ENCODE assay signal across 8 cellular contexts in the genomic region with DNA sequence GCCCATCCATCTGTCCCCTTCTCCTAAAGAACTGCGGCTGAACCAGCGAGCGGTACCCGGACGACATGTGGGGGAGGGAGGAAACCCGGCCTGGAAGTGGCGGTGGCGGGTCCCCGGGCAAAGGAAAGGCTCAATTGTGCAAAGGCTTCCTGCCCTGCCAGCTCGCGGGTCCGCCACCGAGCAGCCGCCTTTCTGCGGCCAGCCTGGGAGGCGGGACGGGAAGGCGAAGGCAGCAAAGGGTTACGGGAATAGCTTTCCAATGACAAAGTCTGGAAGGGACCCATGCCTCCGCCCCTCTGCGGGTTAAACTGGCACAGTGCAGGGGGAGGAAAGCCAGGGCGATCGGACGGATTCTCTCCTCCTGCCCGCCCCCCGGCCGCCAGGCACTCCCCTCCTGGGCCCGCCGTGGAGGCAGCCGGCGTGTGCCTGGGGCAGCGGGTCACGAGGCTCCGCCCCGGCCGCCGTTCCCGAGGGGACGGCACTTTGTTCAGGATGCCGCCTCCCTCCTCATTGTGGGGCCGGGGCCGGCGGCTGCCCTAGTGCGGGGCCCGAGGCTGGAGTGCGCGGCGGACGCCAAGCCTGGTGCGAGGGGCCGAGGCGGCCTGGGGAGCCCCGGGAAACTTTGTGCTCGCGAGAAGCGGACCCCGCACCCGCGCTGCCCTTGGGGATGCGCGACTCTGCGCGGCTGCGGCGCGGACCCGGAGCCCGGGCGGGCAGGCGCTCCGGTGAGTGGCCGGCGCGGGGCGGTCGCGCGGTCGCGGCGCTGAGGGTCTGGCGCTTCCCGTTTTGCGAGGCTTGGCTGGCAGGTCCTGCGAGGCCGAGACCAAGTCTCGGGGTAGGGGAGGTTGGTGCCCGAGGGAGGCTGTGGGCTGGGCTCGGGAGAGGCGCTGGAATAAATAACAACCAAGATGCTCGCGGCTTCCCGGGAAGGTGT. TPM values are rescaled to one million over a fixed set of nuclear protein-coding genes. Genes with fewer than 3 reads are reported as not detected.
DNase-seq lines count a peak whose midpoint lies in the region; ATAC-seq, FAIRE-seq and TF ChIP-seq lines count a peak whose summit lies in the region.

A gene with protein sequence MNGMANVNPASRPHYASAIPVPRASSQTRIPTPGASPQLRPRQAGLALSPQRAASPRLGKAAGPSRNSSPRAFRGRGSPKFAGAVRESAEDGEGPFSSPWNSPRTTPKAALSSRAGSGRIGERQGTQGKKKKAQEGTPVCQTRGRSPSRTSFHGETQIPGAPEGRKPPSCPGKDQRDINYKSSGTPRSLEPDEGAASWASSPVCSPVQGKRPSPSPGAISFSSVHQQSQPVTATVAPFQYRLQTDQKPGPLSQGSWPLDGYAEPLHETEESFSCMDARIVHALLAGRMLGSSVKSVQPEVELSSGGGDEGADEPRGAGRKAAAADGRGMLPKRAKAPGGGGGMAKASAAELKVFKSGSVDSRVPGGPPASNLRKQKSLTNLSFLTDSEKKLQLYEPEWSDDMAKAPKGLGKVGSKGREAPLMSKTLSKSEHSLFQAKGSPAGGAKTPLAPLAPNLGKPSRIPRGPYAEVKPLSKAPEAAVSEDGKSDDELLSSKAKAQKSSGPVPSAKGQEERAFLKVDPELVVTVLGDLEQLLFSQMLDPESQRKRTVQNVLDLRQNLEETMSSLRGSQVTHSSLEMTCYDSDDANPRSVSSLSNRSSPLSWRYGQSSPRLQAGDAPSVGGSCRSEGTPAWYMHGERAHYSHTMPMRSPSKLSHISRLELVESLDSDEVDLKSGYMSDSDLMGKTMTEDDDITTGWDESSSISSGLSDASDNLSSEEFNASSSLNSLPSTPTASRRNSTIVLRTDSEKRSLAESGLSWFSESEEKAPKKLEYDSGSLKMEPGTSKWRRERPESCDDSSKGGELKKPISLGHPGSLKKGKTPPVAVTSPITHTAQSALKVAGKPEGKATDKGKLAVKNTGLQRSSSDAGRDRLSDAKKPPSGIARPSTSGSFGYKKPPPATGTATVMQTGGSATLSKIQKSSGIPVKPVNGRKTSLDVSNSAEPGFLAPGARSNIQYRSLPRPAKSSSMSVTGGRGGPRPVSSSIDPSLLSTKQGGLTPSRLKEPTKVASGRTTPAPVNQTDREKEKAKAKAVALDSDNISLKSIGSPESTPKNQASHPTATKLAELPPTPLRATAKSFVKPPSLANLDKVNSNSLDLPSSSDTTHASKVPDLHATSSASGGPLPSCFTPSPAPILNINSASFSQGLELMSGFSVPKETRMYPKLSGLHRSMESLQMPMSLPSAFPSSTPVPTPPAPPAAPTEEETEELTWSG (N-terminal part only) (plus strand): TSS at position 510 of the 934 bp plus-strand sequence. CDS start 83,758 bp downstream, outside the sequence.

- in situ Hi-C loops in K562 (cut with MboI), result no loop called here

- no peaks in the 10 kb centered on the region for H3K9me3 ChIP-seq in K562 (replicated peaks; ENCODE audit: control insufficient read depth, insufficient read depth, low read depth, low read length)
- no peaks in the 10 kb centered on the region for H3K9me3 ChIP-seq in prostate gland

- H3K4me1 Mint-ChIP-seq in activated T-cell treated with anti-CD3 and anti-CD28 coated beads, Interleukin-2, amount 50 U/mL, for 4 hours (ENCODE audit: low read depth), result peaks cover 20% of the 10 kb centered on the region

- ATAC-seq in activated T-cell treated with anti-CD3 and anti-CD28 coated beads, Interleukin-2, amount 50 U/mL, for 4 hours, result peak; percentile 58 to 64
- ATAC-seq in K562 (peak; percentile 19; the same call in 2 of the 3 replicates), GM18870 (IDR thresholded peaks at IDR 0.05; ENCODE audit: unreplicated experiment) (no peak)

- no peaks in the 10 kb centered on the region for H3K9me3 Mint-ChIP-seq in activated T-cell treated with anti-CD3 and anti-CD28 coated beads, Interleukin-2, amount 50 U/mL, for 4 hours

- peak within 1 kb of the TSS in 1 of 2 experiments; percentile 24; a peak in 1 of 4 replicates for H3K9ac ChIP-seq in K562 (ENCODE audit: insufficient read depth in 1 of 2, low read depth in 2 of 2, low read length in 2 of 2)

- no TSS peak for BruUV-seq in K562 (replicated peaks; lab: Mats Ljungman, UMichigan)

- TF ChIP-seq POLR2A in K562 (conservative IDR thresholded peaks at IDR 0.05) (no peak), prostate gland (IDR thresholded peaks at IDR 0.05) (peak; percentile 47)

- H3K36me3 Mint-ChIP-seq in activated T-cell treated with anti-CD3 and anti-CD28 coated beads, Interleukin-2, amount 50 U/mL, for 4 hours (ENCODE audit: insufficient read depth), result no peaks in the 10 kb centered on the region

- no peaks in the 10 kb centered on the region for H3K9me1 ChIP-seq in K562 (ENCODE audit: control insufficient read depth, insufficient read depth, low read length)

- no peak for FAIRE-seq in K562 (lab: Jason Lieb, UNC)

- DNase-seq in activated T-cell treated with anti-CD3 and anti-CD28 coated beads, Interleukin-2, amount 50 U/mL, for 4 hours, result no peak
- no peak for DNase-seq in activated T-cell treated with anti-CD3 and anti-CD28 coated beads, Interleukin-2, amount 50 U/mL, for 1 hour
- DNase-seq in NCI-H345 treated with DMSO at 0.1 percent for 48 hours (lab: John Stamatoyannopoulos, UW; ENCODE audit: unreplicated experiment) (peak; percentile 33), K562 (ENCODE audit: extremely low read depth in 1 of 4, low spot score in 3 of 4) (peak in 3 of 4 experiments; percentile 24 to 58 (median 58)), hippocampal formation (lab: John Stamatoyannopoulos, UW) (peak; percentile 59 to 65), prostate gland (ENCODE audit: low spot score) (no peak), SK-N-DZ (ENCODE audit: low spot score) (no peak)

- no peaks in the 10 kb centered on the region for H4K20me1 ChIP-seq in K562 (replicated peaks; ENCODE audit: control insufficient read depth, insufficient read depth, low read length)

- H3K4me3 Mint-ChIP-seq in activated T-cell treated with anti-CD3 and anti-CD28 coated beads, Interleukin-2, amount 50 U/mL, for 4 hours, result peak within 1 kb of the TSS; percentile 70

- H3K27me3 Mint-ChIP-seq in activated T-cell treated with anti-CD3 and anti-CD28 coated beads, Interleukin-2, amount 50 U/mL, for 4 hours (ENCODE audit: low read depth), result peaks cover 60% of the 10 kb centered on the region

- TF ChIP-seq CTCF in K562 (IDR thresholded peaks at IDR 0.05 in 2 of 3, conservative IDR thresholded peaks at IDR 0.05 in 1 of 3; ENCODE audit: insufficient read depth in 2 of 3, low read depth in 1 of 3, low read length in 3 of 3) (no peak), prostate gland (IDR thresholded peaks at IDR 0.05) (peak in 1 of 4 experiments; percentile 5)

- WGBS in K562 (ENCODE audit: insufficient coverage, low coverage, missing lambda C conversion rate), result 17% methylated on average over 73 of the region's 93 CpGs
- under 1% methylated on average over 79 of the region's 93 CpGs for WGBS in prostate gland

- H3K36me3 ChIP-seq in K562 (ENCODE audit: control insufficient read depth, insufficient read depth, low read length) (no peaks in the 10 kb centered on the region), prostate gland (no peaks in the 10 kb centered on the region)

- TF ChIP-seq RAD21 in K562 (CRISPR knock-in tag; conservative IDR thresholded peaks at IDR 0.05 in 1 of 2, IDR thresholded peaks at IDR 0.05 in 1 of 2), result no peak

- H3K27me3 ChIP-seq in K562 (ENCODE audit: control insufficient read depth in 2 of 2, insufficient read depth in 2 of 2, low read length in 2 of 2), result peaks cover 25 to 44% of the 10 kb centered on the region in 2 experiments
- H3K27me3 ChIP-seq in prostate gland (replicated peaks; ENCODE audit: insufficient read depth), result no peaks in the 10 kb centered on the region

- CTCF ChIA-PET in K562 (lab: Yijun Ruan, JAX; ENCODE audit: low intra/inter-chr PET ratio), result no interaction called here

- H3K79me2 ChIP-seq in K562 (ENCODE audit: control insufficient read depth, insufficient read depth, low read length), result no peaks in the 10 kb centered on the region

- H3K4me3 ChIP-seq in K562 (no peak within 1 kb of the TSS; the same call in 1 of the 2 replicates), prostate gland (peak within 1 kb of the TSS; percentile 48 to 49)

- H3K4me2 ChIP-seq in K562 (ENCODE audit: insufficient read depth, low read length), result peak within 1 kb of the TSS; percentile 29

- POLR2A ChIA-PET in K562 (lab: Yijun Ruan, JAX), result interaction anchor here (0.6 to 1.4 kb wide), 5 partner anchors 13 to 288 kb away, joined by 3 to 9 read pairs (median 3); no protein-coding TSS in a partner anchor

- intact Hi-C loops in K562 (cut with micrococcal nuclease) (loop anchor here (10.0 kb wide), 1 partner anchor 436 kb away; no protein-coding TSS in a partner anchor), prostate gland (cut with DNase I) (no loop called here)

- H3K4me1 ChIP-seq in K562 (replicated peaks in 1 of 2; ENCODE audit: control insufficient read depth in 2 of 2, insufficient read depth in 2 of 2, low read length in 2 of 2) (peaks cover 23 to 28% of the 10 kb centered on the region in 2 experiments), prostate gland (replicated peaks) (peaks cover 3% of the 10 kb centered on the region)

- H3K27ac ChIP-seq in K562 (ENCODE audit: extremely low read depth, low read depth, low read length), result no peak within 1 kb of the TSS
- H3K27ac ChIP-seq in prostate gland, result peak within 1 kb of the TSS; percentile 68 to 75

- peak within 1 kb of the TSS; percentile 3; the same call in 1 of the 2 replicates for H2AFZ ChIP-seq in K562 (ENCODE audit: low read depth, low read length)

- no peak for TF ChIP-seq EP300 in K562 (IDR thresholded peaks at IDR 0.05; ENCODE audit: low read length)

RNA-seq across cellular contexts. Expression of the gene that starts here (rescaled TPM):
- 1 to 10 TPM in 2 of 3 donors, under 1 TPM in 1; 0.81 to 1.3 (median 1.1) TPM for total RNA-seq in activated T-cell treated with anti-CD3 and anti-CD28 coated beads, Interleukin-2, amount 50 U/mL, for 4 hours
- 12.5 and 15.1 TPM in 2 replicates for total RNA-seq in K562 (2011; cell fraction: chromatin; rRNA removed; ENCODE audit: low replicate concordance)
- total RNA-seq in K562 (2011; cell fraction: nucleolus; rRNA removed), result 5.0 and 6.2 TPM in 2 replicates
- 10.3 and 12.7 TPM in 2 replicates for total RNA-seq in K562 (2011; cell fraction: nucleoplasm; rRNA removed)
- 4.5 and 4.9 TPM in 2 replicates for total RNA-seq in K562 (2014; rRNA removed)
- total RNA-seq in K562 (2014; rRNA removed; fragmentation: Illumina TruSeq; extraction: Trizol), result 3.2 and 3.7 TPM in 2 replicates
- 2.9 and 3.3 TPM in 2 replicates for total RNA-seq in K562 (2015; rRNA removed; fragmentation: Illumina TruSeq; extraction: Trizol)
- 15.4 and 16.8 TPM in 2 replicates for total RNA-seq in K562 (2021)
- 0.91 TPM in 2 replicates for polyA plus RNA-seq in K562 (2011; rRNA removed)
- 0.63 and 0.92 TPM in 2 replicates for polyA plus RNA-seq in K562 (2011; cell fraction: cytosol; rRNA removed)
- 2.0 and 4.7 TPM in 2 replicates for polyA plus RNA-seq in K562 (2011; cell fraction: nucleus; rRNA removed)
- polyA plus RNA-seq in K562 (2012), result 16.3 and 25.4 TPM in 2 replicates
- polyA plus RNA-seq in K562 (2014; fragmentation: Illumina TruSeq; extraction: Trizol), result 10.7 and 13.2 TPM in 2 replicates
- 1 to 10 TPM; 1.8 to 2.1 TPM for polyA plus RNA-seq in K562 (2014; fragmentation: Nextera tagmentation; extraction: Ambion mirVana)
- polyA plus RNA-seq in K562 (2014; rRNA removed), result 4.2 and 5.6 TPM in 2 replicates
- 1.5 and 1.9 TPM in 2 replicates for polyA minus RNA-seq in K562 (2011; rRNA and poly(A)+ RNA removed)
- polyA minus RNA-seq in K562 (2011; cell fraction: cytosol; rRNA and poly(A)+ RNA removed), result 3.9 and 4.1 TPM in 2 replicates
- polyA minus RNA-seq in K562 (2011; cell fraction: nucleus; rRNA and poly(A)+ RNA removed), result 2.9 and 3.0 TPM in 2 replicates
- total RNA-seq in prostate gland, result 10 to 100 TPM; 13.1 to 29.1 TPM
- 1.00 and 1.4 TPM in 2 replicates for polyA plus RNA-seq in SK-N-DZ (2014; cell fraction: cytosol; rRNA removed)
- 0.65 and 0.95 TPM in 2 replicates for polyA plus RNA-seq in SK-N-DZ (2014; cell fraction: nucleus; rRNA removed)

Comparison
In these comparisons a context has a peak if more than half of its experiments do, and no peak if none do; other contexts are left out.
1. DNase-seq: peak in NCI-H345 treated with DMSO at 0.1 percent for 48 hours (single experiment), K562 (3 of 4) and hippocampal formation (2 of 2); none in activated T-cell treated with anti-CD3 and anti-CD28 coated beads, Interleukin-2, amount 50 U/mL, for 4 hours (single experiment), activated T-cell treated with anti-CD3 and anti-CD28 coated beads, Interleukin-2, amount 50 U/mL, for 1 hour (single experiment), prostate gland (single experiment) and SK-N-DZ (single experiment).